ENCODE assay signal across 15 cellular contexts in the genomic region with DNA sequence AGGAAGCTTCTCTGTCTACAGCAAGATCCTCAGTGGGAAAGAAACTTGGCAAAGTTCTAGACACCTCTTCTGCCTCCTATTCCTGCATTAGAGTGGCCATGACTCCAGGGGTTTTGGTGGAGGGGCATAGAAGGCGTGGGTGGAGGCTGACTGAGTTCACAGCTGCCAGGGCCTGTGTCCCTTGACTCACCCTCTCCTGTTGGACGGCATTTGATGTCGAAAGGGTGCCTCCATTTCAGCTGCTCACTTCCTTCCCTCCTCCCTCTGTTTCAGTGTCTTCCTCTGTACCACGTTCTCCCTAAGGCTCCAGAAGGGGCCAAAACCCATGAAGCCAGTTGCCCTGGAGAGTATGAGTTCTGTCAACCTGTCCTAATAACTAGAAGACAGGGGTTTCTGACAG. TPM values are rescaled to one million over a fixed set of nuclear protein-coding genes. Genes with fewer than 3 reads are reported as not detected.
DNase-seq lines count a peak whose midpoint lies in the region; ATAC-seq and TF ChIP-seq lines count a peak whose summit lies in the region.
"Had no signal": no experiment of that assay in that cellular context is flagged by ENCODE, and none has a peak within 500 bp of the region (broad histone marks: within the 10 kb centered on the region; RNA-seq: fewer than 3 reads in every experiment).

No MANE protein-coding gene starts in this region.

- TF ChIP-seq CTCF in RWPE1 (conservative IDR thresholded peaks at IDR 0.05; ENCODE audit: low read depth) = no peak

- peaks cover 37% of the 10 kb centered on the region for H3K4me1 Mint-ChIP-seq in activated CD4-positive, alpha-beta memory T cell treated with anti-CD3 and anti-CD28 coated beads, Interleukin-2, amount 10 ng/mL, durations not matched to agents 7 days and 5 days
- peaks cover 36% of the 10 kb centered on the region for H3K4me1 Mint-ChIP-seq in activated CD4-positive, alpha-beta memory T cell treated with anti-CD3 and anti-CD28 coated beads for 36 hours (ENCODE audit: low read depth)
- peaks cover 38% of the 10 kb centered on the region for H3K4me1 Mint-ChIP-seq in stimulated activated effector memory CD8-positive, alpha-beta T cell treated with anti-CD3 and anti-CD28 coated beads, Interleukin-12 subunit alpha, Interleukin-12 subunit beta, amount 100 ng/mL, for 72 hours

- CTCF ChIA-PET in activated CD4-positive, alpha-beta memory T cell treated with anti-CD3 and anti-CD28 coated beads, Interleukin-2, amount 10 ng/mL, durations not matched to agents 7 days and 5 days (lab: Charles Lee) = interaction anchor here (1.0 to 2.8 kb wide), 2 partner anchors 33 to 59 kb away, joined by 4 to 8 read pairs; no protein-coding TSS in a partner anchor
- CTCF ChIA-PET in activated CD4-positive, alpha-beta memory T cell treated with anti-CD3 and anti-CD28 coated beads for 36 hours (lab: Charles Lee) = interaction anchor here (1.0 kb wide), 1 partner anchor 53 kb away, joined by 3 read pairs; the partner anchor contains the start of genes CCT3 and TSACC
- CTCF ChIA-PET in RWPE1 (lab: Yijun Ruan, JAX) = interaction anchor here (0.6 kb wide), 1 partner anchor 11 kb away, joined by 3 read pairs; the partner anchor contains the start of gene GLMP

- POLR2A ChIA-PET in activated CD4-positive, alpha-beta memory T cell treated with anti-CD3 and anti-CD28 coated beads, Interleukin-2, amount 10 ng/mL, durations not matched to agents 7 days and 5 days (lab: Charles Lee) = interaction anchor here (1.1 to 6.0 kb wide), 3 partner anchors 10 to 134 kb away, joined by 3 to 67 read pairs (median 3); partner anchors contain the start of gene GLMP
- POLR2A ChIA-PET in activated CD4-positive, alpha-beta memory T cell treated with anti-CD3 and anti-CD28 coated beads for 36 hours (lab: Charles Lee) = no interaction called here
- POLR2A ChIA-PET in RWPE1 (lab: Yijun Ruan, JAX; ENCODE audit: low non-redundant PET) = interaction anchor here (0.5 to 0.7 kb wide), 4 partner anchors 14 to 244 kb away, joined by 3 to 8 read pairs (median 3); no protein-coding TSS in a partner anchor

- H3K27ac ChIP-seq in RWPE1 (peak overlapping the region; percentile 55), esophagus (ENCODE audit: low read depth in 2 of 2, low read length in 1 of 2) (peak overlapping the region; percentile 85 to 93)

- H3K27me3 ChIP-seq in esophagus (ENCODE audit: control insufficient read depth in 1 of 2, insufficient read depth in 2 of 2, low read length in 2 of 2) = no peaks in the 10 kb centered on the region

- intact Hi-C loops in activated CD4-positive, alpha-beta memory T cell treated with anti-CD3 and anti-CD28 coated beads for 36 hours (cut with micrococcal nuclease) = loop anchor here (5.0 kb wide), 5 partner anchors 53 to 458 kb away; partner anchors contain the start of genes CCT3, MRPL24, SLC25A44 and TSACC

- peaks cover 20% of the 10 kb centered on the region for H3K36me3 Mint-ChIP-seq in activated CD4-positive, alpha-beta memory T cell treated with anti-CD3 and anti-CD28 coated beads, Interleukin-2, amount 10 ng/mL, durations not matched to agents 7 days and 5 days (ENCODE audit: low read depth)
- H3K36me3 Mint-ChIP-seq in activated CD4-positive, alpha-beta memory T cell treated with anti-CD3 and anti-CD28 coated beads for 36 hours = peaks cover 13% of the 10 kb centered on the region
- H3K36me3 Mint-ChIP-seq in stimulated activated effector memory CD8-positive, alpha-beta T cell treated with anti-CD3 and anti-CD28 coated beads, Interleukin-12 subunit alpha, Interleukin-12 subunit beta, amount 100 ng/mL, for 72 hours = peaks cover 65% of the 10 kb centered on the region

- H3K9me3 Mint-ChIP-seq in activated CD4-positive, alpha-beta memory T cell treated with anti-CD3 and anti-CD28 coated beads, Interleukin-2, amount 10 ng/mL, durations not matched to agents 7 days and 5 days = no peaks in the 10 kb centered on the region
- no peaks in the 10 kb centered on the region for H3K9me3 Mint-ChIP-seq in activated CD4-positive, alpha-beta memory T cell treated with anti-CD3 and anti-CD28 coated beads for 36 hours
- H3K9me3 Mint-ChIP-seq in stimulated activated effector memory CD8-positive, alpha-beta T cell treated with anti-CD3 and anti-CD28 coated beads, Interleukin-12 subunit alpha, Interleukin-12 subunit beta, amount 100 ng/mL, for 72 hours = no peaks in the 10 kb centered on the region

- no peak for DNase-seq in activated CD4-positive, alpha-beta memory T cell treated with anti-CD3 and anti-CD28 coated beads, Interleukin-2, amount 10 ng/mL, durations not matched to agents 7 days and 5 days
- DNase-seq in activated CD4-positive, alpha-beta memory T cell treated with anti-CD3 and anti-CD28 coated beads for 36 hours = no peak
- DNase-seq in RWPE1 (ENCODE audit: low spot score) (no peak), middle frontal gyrus (ENCODE audit: extremely low spot score, low spot score) (no peak), NCI-H748 (lab: John Stamatoyannopoulos, UW; ENCODE audit: unreplicated experiment) (no peak)
- no peak for DNase-seq in stimulated activated effector memory CD8-positive, alpha-beta T cell treated with anti-CD3 and anti-CD28 coated beads, Interleukin-12 subunit alpha, Interleukin-12 subunit beta, amount 100 ng/mL, for 72 hours (ENCODE audit: low spot score in 2 of 2)
- DNase-seq: activated CD4-positive, CD25-positive, alpha-beta regulatory T cell; amygdala; NCI-H1092; NCI-H2171 treated with DMSO at 0.1 percent for 48 hours; occipital lobe; SK-N-SH had no signal

- H3K36me3 ChIP-seq in esophagus (ENCODE audit: control insufficient read depth in 2 of 2, insufficient read depth in 2 of 2, low read length in 1 of 2) = peaks cover 0 to 19% of the 10 kb centered on the region in 2 donors

- H3K27me3 Mint-ChIP-seq in activated CD4-positive, alpha-beta memory T cell treated with anti-CD3 and anti-CD28 coated beads, Interleukin-2, amount 10 ng/mL, durations not matched to agents 7 days and 5 days = no peaks in the 10 kb centered on the region
- no peaks in the 10 kb centered on the region for H3K27me3 Mint-ChIP-seq in activated CD4-positive, alpha-beta memory T cell treated with anti-CD3 and anti-CD28 coated beads for 36 hours

- H3K4me1 ChIP-seq in esophagus (ENCODE audit: control insufficient read depth in 2 of 2, insufficient read depth in 2 of 2, low read length in 1 of 2) = peaks cover 3 to 7% of the 10 kb centered on the region in 2 donors

- no peaks in the 10 kb centered on the region for H3K9me3 ChIP-seq in esophagus (ENCODE audit: control insufficient read depth in 2 of 2, insufficient read depth in 1 of 2, low read depth in 1 of 2, low read length in 1 of 2)
- H3K9me3 ChIP-seq: SK-N-SH had no signal

- no peak for ATAC-seq in stimulated activated effector memory CD8-positive, alpha-beta T cell treated with anti-CD3 and anti-CD28 coated beads, Interleukin-12 subunit alpha, Interleukin-12 subunit beta, amount 100 ng/mL, for 72 hours
- no peak for ATAC-seq in GM19463 (IDR thresholded peaks at IDR 0.05; ENCODE audit: unreplicated experiment)

- H3K4me3 Mint-ChIP-seq in activated CD4-positive, alpha-beta memory T cell treated with anti-CD3 and anti-CD28 coated beads, Interleukin-2, amount 10 ng/mL, durations not matched to agents 7 days and 5 days = peak overlapping the region; percentile 15
- H3K4me3 Mint-ChIP-seq in activated CD4-positive, alpha-beta memory T cell treated with anti-CD3 and anti-CD28 coated beads for 36 hours = no peak overlapping the region
- no peak overlapping the region for H3K4me3 Mint-ChIP-seq in stimulated activated effector memory CD8-positive, alpha-beta T cell treated with anti-CD3 and anti-CD28 coated beads, Interleukin-12 subunit alpha, Interleukin-12 subunit beta, amount 100 ng/mL, for 72 hours

- no peak overlapping the region for H3K27ac Mint-ChIP-seq in activated CD4-positive, alpha-beta memory T cell treated with anti-CD3 and anti-CD28 coated beads, Interleukin-2, amount 10 ng/mL, durations not matched to agents 7 days and 5 days
- no peak overlapping the region for H3K27ac Mint-ChIP-seq in activated CD4-positive, alpha-beta memory T cell treated with anti-CD3 and anti-CD28 coated beads for 36 hours
- H3K27ac Mint-ChIP-seq in stimulated activated effector memory CD8-positive, alpha-beta T cell treated with anti-CD3 and anti-CD28 coated beads, Interleukin-12 subunit alpha, Interleukin-12 subunit beta, amount 100 ng/mL, for 72 hours = peak overlapping the region; percentile 13

- 37 to 61% methylated on average over 4 of the region's 4 CpGs for WGBS in esophagus, 2 donors

- H3K4me3 ChIP-seq in esophagus (ENCODE audit: low read depth in 1 of 2, low read length in 2 of 2) = peak overlapping the region; percentile 55 to 56

RNA-seq across cellular contexts. Expression of gene TMEM79, which starts 0.6 kb away (rescaled TPM):
- total RNA-seq in activated CD4-positive, alpha-beta memory T cell treated with anti-CD3 and anti-CD28 coated beads, Interleukin-2, amount 10 ng/mL, durations not matched to agents 7 days and 5 days = 1 to 10 TPM; 8.9 to 9.1 TPM
- 1 to 10 TPM; 6.8 to 9.1 TPM for total RNA-seq in activated CD4-positive, alpha-beta memory T cell treated with anti-CD3 and anti-CD28 coated beads for 36 hours
- polyA plus RNA-seq in esophagus = 100 to 1,000 TPM in 1 of 2 donors, 10 to 100 TPM in 1; 83.8 to 139 TPM

RNA-seq across cellular contexts. Expression of gene SMG5, which starts 2.1 kb away (rescaled TPM):
- 10 to 100 TPM; 58.5 to 60.4 TPM for total RNA-seq in activated CD4-positive, alpha-beta memory T cell treated with anti-CD3 and anti-CD28 coated beads, Interleukin-2, amount 10 ng/mL, durations not matched to agents 7 days and 5 days
- 10 to 100 TPM; 65.1 to 68.0 TPM for total RNA-seq in activated CD4-positive, alpha-beta memory T cell treated with anti-CD3 and anti-CD28 coated beads for 36 hours
- 10 to 100 TPM; 34.5 to 38.6 TPM for polyA plus RNA-seq in esophagus

RNA-seq across cellular contexts. Expression of gene GLMP, which starts 10.7 kb away (rescaled TPM):
- 10 to 100 TPM; 36.8 to 39.4 TPM for total RNA-seq in activated CD4-positive, alpha-beta memory T cell treated with anti-CD3 and anti-CD28 coated beads, Interleukin-2, amount 10 ng/mL, durations not matched to agents 7 days and 5 days
- 10 to 100 TPM; 13.0 to 14.8 TPM for total RNA-seq in activated CD4-positive, alpha-beta memory T cell treated with anti-CD3 and anti-CD28 coated beads for 36 hours
- 10 to 100 TPM; 20.9 to 32.4 TPM for polyA plus RNA-seq in esophagus

RNA-seq across cellular contexts. Expression of gene VHLL, which starts 14.3 kb away (rescaled TPM):
- total RNA-seq in activated CD4-positive, alpha-beta memory T cell treated with anti-CD3 and anti-CD28 coated beads, Interleukin-2, amount 10 ng/mL, durations not matched to agents 7 days and 5 days = not detected
- total RNA-seq in activated CD4-positive, alpha-beta memory T cell treated with anti-CD3 and anti-CD28 coated beads for 36 hours = not detected
- polyA plus RNA-seq in esophagus = not detected
- total RNA-seq: lower leg skin had no signal
- polyA plus RNA-seq: SK-N-SH had no signal

RNA-seq across cellular contexts. Expression of gene PAQR6, which starts 36.9 kb away (rescaled TPM):
- 1 to 10 TPM; 5.6 to 6.3 TPM for total RNA-seq in activated CD4-positive, alpha-beta memory T cell treated with anti-CD3 and anti-CD28 coated beads, Interleukin-2, amount 10 ng/mL, durations not matched to agents 7 days and 5 days
- 1 to 10 TPM; 3.9 to 4.0 TPM for total RNA-seq in activated CD4-positive, alpha-beta memory T cell treated with anti-CD3 and anti-CD28 coated beads for 36 hours
- polyA plus RNA-seq in esophagus = 1 to 10 TPM; 3.1 to 7.7 TPM
